27 cellular contexts compared by ENCODE assay signal in genomic region chr18:11818486-11819203, GRCh38.
"Had no signal": no experiment of that assay in that cellular context is flagged by ENCODE, and none has a peak within 500 bp of the region (broad histone marks: within the 10 kb centered on the region; RNA-seq: fewer than 3 reads in every experiment).

No MANE protein-coding gene starts in this region.

- H3K27ac ChIP-seq: breast epithelium, esophagus squamous epithelium, gastrocnemius medialis, hepatocyte, neural progenitor cell, spleen, suprapubic skin, tibial artery, WERI-Rb-1 had no signal

- DNase-seq: activated CD4-positive, alpha-beta T cell treated with anti-CD3 and anti-CD28 coated beads, Interleukin-2, amount 50 U/mL, for 1 hour; activated CD4-positive, CD25-positive, alpha-beta regulatory T cell treated with anti-CD3 and anti-CD28 coated beads, Interleukin-2, amount 50 U/mL, for 72 hours; activated CD8-positive, alpha-beta T cell treated with anti-CD3 and anti-CD28 coated beads for 36 hours; activated naive CD8-positive, alpha-beta T cell treated with anti-CD3 and anti-CD28 coated beads, Interleukin-2, amount 50 U/mL, for 24 hours; activated T-cell treated with anti-CD3 and anti-CD28 coated beads, Interleukin-2, amount 50 U/mL, for 4 hours; central memory CD4-positive, alpha-beta T cell; esophagus squamous epithelium; gastrocnemius medialis; kidney; left colon; midbrain; naive thymus-derived CD4-positive, alpha-beta T cell; right cardiac atrium; spleen; stimulated activated naive CD4-positive, alpha-beta T cell; T-helper 17 cell; T1000; tibial artery; WERI-Rb-1 had no signal

- H3K4me3 ChIP-seq: breast epithelium, esophagus squamous epithelium, gastrocnemius medialis, hepatocyte, neural progenitor cell, spleen, suprapubic skin, tibial artery had no signal

- ATAC-seq: activated CD8-positive, alpha-beta T cell treated with anti-CD3 and anti-CD28 coated beads for 36 hours; activated naive CD8-positive, alpha-beta T cell treated with anti-CD3 and anti-CD28 coated beads, Interleukin-2, amount 50 U/mL, for 24 hours; activated T-cell treated with anti-CD3 and anti-CD28 coated beads, Interleukin-2, amount 50 U/mL, for 4 hours; gastrocnemius medialis; left colon; naive thymus-derived CD4-positive, alpha-beta T cell; right cardiac atrium; T-helper 17 cell had no signal

- H3K9ac ChIP-seq: neural progenitor cell had no signal

- FAIRE-seq: urothelium cell line had no signal

- H3K79me2 ChIP-seq: hepatocyte had no signal

- H3K9me3 Mint-ChIP-seq: activated CD8-positive, alpha-beta T cell treated with anti-CD3 and anti-CD28 coated beads for 36 hours; activated naive CD4-positive, alpha-beta T cell treated with anti-CD3 and anti-CD28 coated beads, Interleukin-2, amount 50 U/mL, for 24 hours; activated naive CD8-positive, alpha-beta T cell treated with anti-CD3 and anti-CD28 coated beads, Interleukin-2, amount 50 U/mL, for 24 hours; activated T-cell treated with anti-CD3 and anti-CD28 coated beads, Interleukin-2, amount 50 U/mL, for 4 hours; activated T-helper 2 cell treated with anti-CD3 and anti-CD28 coated beads, Interferon-gamma antibody, Interleukin-2, Interleukin-4, amounts not matched to agents 10 μg/mL and 5 μg/mL and 100 μg/mL, durations not matched to agents 14 hours and 24 hours and 36 hours; dendritic cell treated with granulocyte-macrophage colony-stimulating factor and Interleukin-4, amounts not matched to agents 40 ng/mL and 50 ng/mL, for 4 days had no signal

- H3K4me2 ChIP-seq: hepatocyte, neural progenitor cell had no signal

- H3K4me1 ChIP-seq: breast epithelium, esophagus squamous epithelium, gastrocnemius medialis, neural progenitor cell, spleen, suprapubic skin, tibial artery had no signal

- H3K36me3 ChIP-seq: breast epithelium, esophagus squamous epithelium, gastrocnemius medialis, neural progenitor cell, spleen, suprapubic skin, tibial artery, WERI-Rb-1 had no signal

- H3K27me3 ChIP-seq: breast epithelium, esophagus squamous epithelium, gastrocnemius medialis, hepatocyte, neural progenitor cell, spleen, suprapubic skin, tibial artery had no signal

- H3K36me3 Mint-ChIP-seq: activated naive CD4-positive, alpha-beta T cell treated with anti-CD3 and anti-CD28 coated beads, Interleukin-2, amount 50 U/mL, for 24 hours; neural progenitor cell had no signal

- H3K4me1 Mint-ChIP-seq: activated naive CD4-positive, alpha-beta T cell treated with anti-CD3 and anti-CD28 coated beads, Interleukin-2, amount 50 U/mL, for 24 hours; activated naive CD8-positive, alpha-beta T cell treated with anti-CD3 and anti-CD28 coated beads, Interleukin-2, amount 50 U/mL, for 24 hours; naive thymus-derived CD4-positive, alpha-beta T cell; T-helper 17 cell had no signal

- H3K27ac Mint-ChIP-seq: activated CD8-positive, alpha-beta T cell treated with anti-CD3 and anti-CD28 coated beads for 36 hours; activated naive CD4-positive, alpha-beta T cell treated with anti-CD3 and anti-CD28 coated beads, Interleukin-2, amount 50 U/mL, for 24 hours; activated naive CD8-positive, alpha-beta T cell treated with anti-CD3 and anti-CD28 coated beads, Interleukin-2, amount 50 U/mL, for 24 hours; activated T-helper 2 cell treated with anti-CD3 and anti-CD28 coated beads, Interferon-gamma antibody, Interleukin-2, Interleukin-4, amounts not matched to agents 10 μg/mL and 5 μg/mL and 100 μg/mL, durations not matched to agents 14 hours and 24 hours and 36 hours; dendritic cell treated with granulocyte-macrophage colony-stimulating factor and Interleukin-4, amounts not matched to agents 40 ng/mL and 50 ng/mL, for 4 days; naive thymus-derived CD4-positive, alpha-beta T cell; neural progenitor cell; T-helper 17 cell had no signal

- H3K4me3 Mint-ChIP-seq: activated CD8-positive, alpha-beta T cell treated with anti-CD3 and anti-CD28 coated beads for 36 hours; activated naive CD4-positive, alpha-beta T cell treated with anti-CD3 and anti-CD28 coated beads, Interleukin-2, amount 50 U/mL, for 24 hours; activated naive CD8-positive, alpha-beta T cell treated with anti-CD3 and anti-CD28 coated beads, Interleukin-2, amount 50 U/mL, for 24 hours; activated T-cell treated with anti-CD3 and anti-CD28 coated beads, Interleukin-2, amount 50 U/mL, for 4 hours; dendritic cell treated with granulocyte-macrophage colony-stimulating factor and Interleukin-4, amounts not matched to agents 40 ng/mL and 50 ng/mL, for 4 days; neural progenitor cell; T-helper 17 cell had no signal

- H3K27me3 Mint-ChIP-seq: activated CD8-positive, alpha-beta T cell treated with anti-CD3 and anti-CD28 coated beads for 36 hours; activated naive CD4-positive, alpha-beta T cell treated with anti-CD3 and anti-CD28 coated beads, Interleukin-2, amount 50 U/mL, for 24 hours had no signal
